ENCODE assay signal across 2 cellular contexts in the genomic region with DNA sequence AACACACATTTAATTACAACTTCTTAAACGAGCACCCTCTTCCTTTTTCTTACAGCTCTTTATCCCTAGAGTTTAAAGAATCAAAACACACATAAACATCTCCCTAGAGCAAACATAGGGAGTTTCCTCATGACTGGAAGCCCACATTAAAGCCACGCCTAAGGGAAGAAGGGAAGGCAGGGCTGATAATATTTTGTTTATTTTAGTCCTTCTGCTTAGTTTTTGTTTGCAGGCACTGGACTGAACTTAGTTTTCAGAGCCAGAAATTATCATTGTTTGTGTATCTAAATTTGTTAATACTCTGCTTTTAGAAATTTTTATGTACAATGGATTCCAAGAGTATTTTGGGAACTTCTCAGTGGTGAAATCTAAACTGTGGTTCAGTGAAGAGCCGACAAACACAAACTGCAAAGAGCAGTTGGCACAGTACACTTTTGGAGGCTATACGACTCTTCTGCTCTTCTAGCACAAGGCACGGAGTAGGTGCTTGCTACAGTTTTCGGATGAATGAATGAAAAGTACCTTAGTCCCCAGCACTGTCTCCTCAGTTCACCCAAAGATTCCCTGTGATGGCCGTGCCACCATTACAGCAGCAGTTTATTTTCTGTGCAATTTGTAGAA.
TF ChIP-seq lines count a peak whose summit lies in the region.

No MANE protein-coding gene starts in this region.

TF ChIP-seq in liver, 16 proteins besides CTCF, POLR2A, EP300 and RAD21:
- TF ChIP-seq, protein P1, sequence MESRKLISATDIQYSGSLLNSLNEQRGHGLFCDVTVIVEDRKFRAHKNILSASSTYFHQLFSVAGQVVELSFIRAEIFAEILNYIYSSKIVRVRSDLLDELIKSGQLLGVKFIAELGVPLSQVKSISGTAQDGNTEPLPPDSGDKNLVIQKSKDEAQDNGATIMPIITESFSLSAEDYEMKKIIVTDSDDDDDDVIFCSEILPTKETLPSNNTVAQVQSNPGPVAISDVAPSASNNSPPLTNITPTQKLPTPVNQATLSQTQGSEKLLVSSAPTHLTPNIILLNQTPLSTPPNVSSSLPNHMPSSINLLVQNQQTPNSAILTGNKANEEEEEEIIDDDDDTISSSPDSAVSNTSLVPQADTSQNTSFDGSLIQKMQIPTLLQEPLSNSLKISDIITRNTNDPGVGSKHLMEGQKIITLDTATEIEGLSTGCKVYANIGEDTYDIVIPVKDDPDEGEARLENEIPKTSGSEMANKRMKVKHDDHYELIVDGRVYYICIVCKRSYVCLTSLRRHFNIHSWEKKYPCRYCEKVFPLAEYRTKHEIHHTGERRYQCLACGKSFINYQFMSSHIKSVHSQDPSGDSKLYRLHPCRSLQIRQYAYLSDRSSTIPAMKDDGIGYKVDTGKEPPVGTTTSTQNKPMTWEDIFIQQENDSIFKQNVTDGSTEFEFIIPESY (IDR thresholded peaks at IDR 0.05), result no peak
- peak; percentile 25 for TF ChIP-seq YY1 (IDR thresholded peaks at IDR 0.05)

TF ChIP-seq in HepG2, 621 proteins besides CTCF, POLR2A, EP300 and RAD21:
- TF ChIP-seq FOXA3 (CRISPR knock-in tag; IDR thresholded peaks at IDR 0.05) (no peak), NFYB (CRISPR knock-in tag; IDR thresholded peaks at IDR 0.05) (no peak), ARHGAP35 (CRISPR knock-in tag; IDR thresholded peaks at IDR 0.05; ENCODE audit: borderline replicate concordance) (no peak), DRAP1 (CRISPR knock-in tag; IDR thresholded peaks at IDR 0.05) (no peak), GTF2F1 (IDR thresholded peaks at IDR 0.05; ENCODE audit: low read length) (no peak), TBP (CRISPR knock-in tag; IDR thresholded peaks at IDR 0.05) (no peak), USF2 (IDR thresholded peaks at IDR 0.05; ENCODE audit: low read depth, low read length) (no peak), USF2 (CRISPR knock-in tag; IDR thresholded peaks at IDR 0.05; ENCODE audit: borderline replicate concordance) (no peak), ZBTB8A (CRISPR knock-in tag; IDR thresholded peaks at IDR 0.05; ENCODE audit: borderline replicate concordance, low read depth) (no peak), ZBTB14 (CRISPR knock-in tag; IDR thresholded peaks at IDR 0.05) (no peak), MTA3 (CRISPR knock-in tag; IDR thresholded peaks at IDR 0.05) (no peak), MTF2 (CRISPR knock-in tag; IDR thresholded peaks at IDR 0.05; ENCODE audit: borderline replicate concordance) (no peak), SAP130 (CRISPR knock-in tag; IDR thresholded peaks at IDR 0.05; ENCODE audit: low read depth) (no peak), HNRNPH1 (optimal IDR thresholded peaks at IDR 0.05; ENCODE audit: low read depth, low read length) (no peak), KAT8 (CRISPR knock-in tag; IDR thresholded peaks at IDR 0.05) (no peak), ERF (CRISPR knock-in tag; IDR thresholded peaks at IDR 0.05) (no peak)
- TF ChIP-seq, protein P2, sequence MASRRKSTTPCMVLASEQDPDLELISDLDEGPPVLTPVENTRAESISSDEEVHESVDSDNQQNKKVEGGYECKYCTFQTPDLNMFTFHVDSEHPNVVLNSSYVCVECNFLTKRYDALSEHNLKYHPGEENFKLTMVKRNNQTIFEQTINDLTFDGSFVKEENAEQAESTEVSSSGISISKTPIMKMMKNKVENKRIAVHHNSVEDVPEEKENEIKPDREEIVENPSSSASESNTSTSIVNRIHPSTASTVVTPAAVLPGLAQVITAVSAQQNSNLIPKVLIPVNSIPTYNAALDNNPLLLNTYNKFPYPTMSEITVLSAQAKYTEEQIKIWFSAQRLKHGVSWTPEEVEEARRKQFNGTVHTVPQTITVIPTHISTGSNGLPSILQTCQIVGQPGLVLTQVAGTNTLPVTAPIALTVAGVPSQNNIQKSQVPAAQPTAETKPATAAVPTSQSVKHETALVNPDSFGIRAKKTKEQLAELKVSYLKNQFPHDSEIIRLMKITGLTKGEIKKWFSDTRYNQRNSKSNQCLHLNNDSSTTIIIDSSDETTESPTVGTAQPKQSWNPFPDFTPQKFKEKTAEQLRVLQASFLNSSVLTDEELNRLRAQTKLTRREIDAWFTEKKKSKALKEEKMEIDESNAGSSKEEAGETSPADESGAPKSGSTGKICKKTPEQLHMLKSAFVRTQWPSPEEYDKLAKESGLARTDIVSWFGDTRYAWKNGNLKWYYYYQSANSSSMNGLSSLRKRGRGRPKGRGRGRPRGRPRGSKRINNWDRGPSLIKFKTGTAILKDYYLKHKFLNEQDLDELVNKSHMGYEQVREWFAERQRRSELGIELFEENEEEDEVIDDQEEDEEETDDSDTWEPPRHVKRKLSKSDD (CRISPR knock-in tag; IDR thresholded peaks at IDR 0.05; ENCODE audit: low read depth), result no peak
- TF ChIP-seq, protein P3, sequence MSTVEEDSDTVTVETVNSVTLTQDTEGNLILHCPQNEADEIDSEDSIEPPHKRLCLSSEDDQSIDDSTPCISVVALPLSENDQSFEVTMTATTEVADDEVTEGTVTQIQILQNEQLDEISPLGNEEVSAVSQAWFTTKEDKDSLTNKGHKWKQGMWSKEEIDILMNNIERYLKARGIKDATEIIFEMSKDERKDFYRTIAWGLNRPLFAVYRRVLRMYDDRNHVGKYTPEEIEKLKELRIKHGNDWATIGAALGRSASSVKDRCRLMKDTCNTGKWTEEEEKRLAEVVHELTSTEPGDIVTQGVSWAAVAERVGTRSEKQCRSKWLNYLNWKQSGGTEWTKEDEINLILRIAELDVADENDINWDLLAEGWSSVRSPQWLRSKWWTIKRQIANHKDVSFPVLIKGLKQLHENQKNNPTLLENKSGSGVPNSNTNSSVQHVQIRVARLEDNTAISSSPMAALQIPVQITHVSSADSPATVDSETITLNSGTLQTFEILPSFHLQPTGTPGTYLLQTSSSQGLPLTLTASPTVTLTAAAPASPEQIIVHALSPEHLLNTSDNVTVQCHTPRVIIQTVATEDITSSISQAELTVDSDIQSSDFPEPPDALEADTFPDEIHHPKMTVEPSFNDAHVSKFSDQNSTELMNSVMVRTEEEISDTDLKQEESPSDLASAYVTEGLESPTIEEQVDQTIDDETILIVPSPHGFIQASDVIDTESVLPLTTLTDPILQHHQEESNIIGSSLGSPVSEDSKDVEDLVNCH (CRISPR knock-in tag; IDR thresholded peaks at IDR 0.05), result no peak
